In genomic region chr9:120877276-120878034, GRCh38 we compare ENCODE assay signal across 7 cellular contexts. TPM values are rescaled to one million over a fixed set of nuclear protein-coding genes. Genes with fewer than 3 reads are reported as not detected.
DNase-seq lines count a peak whose midpoint lies in the region; ATAC-seq and TF ChIP-seq lines count a peak whose summit lies in the region.

No MANE protein-coding gene starts in this region.

- WGBS in body of pancreas, 2 donors, result 3 to 36% methylated on average over 4 to 55 of the region's 63 CpGs

- H3K27ac ChIP-seq in body of pancreas (peak overlapping the region in 2 of 4 donors; percentile 15 to 49), gastrocnemius medialis (peak overlapping the region in 3 of 4 donors; percentile 42 to 87 (median 84))

- TF ChIP-seq CTCF in GM12873 (IDR thresholded peaks at IDR 0.05; ENCODE audit: insufficient read depth, low read depth, low read length, missing control alignments) (peak; percentile 20), body of pancreas (IDR thresholded peaks at IDR 0.05) (no peak), gastrocnemius medialis (IDR thresholded peaks at IDR 0.05 in 4 of 5, conservative IDR thresholded peaks at IDR 0.05 in 1 of 5) (peak in 1 of 5 experiments; percentile 11)

- peaks cover 45% of the 10 kb centered on the region for H3K36me3 Mint-ChIP-seq in T-helper 1 cell treated with Interleukin-12 subunit alpha and Interleukin-12 subunit beta and Interleukin-4 antibody, amounts not matched to agents 30 μg/mL and 1 μg/mL, for 36 hours (ENCODE audit: low read depth)

- H3K27me3 ChIP-seq in body of pancreas (no peaks in the 10 kb centered on the region), iPS-15b (ENCODE audit: control insufficient read depth, insufficient read depth, low read length) (peaks cover 3% of the 10 kb centered on the region), gastrocnemius medialis (peaks cover 0 to 9% (median 6%) of the 10 kb centered on the region in 3 donors)

- in situ Hi-C loops in gastrocnemius medialis (cut with MboI; ENCODE audit: low sequenced_read_pairs in 4 of 4), result loop anchor here in 3 of 4 donors (10.0 kb wide), 1 partner anchor 57 kb away; no protein-coding TSS in a partner anchor

- H3K4me3 Mint-ChIP-seq in T-helper 1 cell treated with Interleukin-12 subunit alpha and Interleukin-12 subunit beta and Interleukin-4 antibody, amounts not matched to agents 30 μg/mL and 1 μg/mL, for 36 hours, result peak overlapping the region; percentile 97

- DNase-seq in NCI-H1092 treated with DMSO at 0.1 percent for 48 hours (lab: John Stamatoyannopoulos, UW) (peak; percentile 75), body of pancreas (peak; percentile 42 to 63 (median 56)), gastrocnemius medialis (no peak)

- no peaks in the 10 kb centered on the region for H3K27me3 Mint-ChIP-seq in T-helper 1 cell treated with Interleukin-12 subunit alpha and Interleukin-12 subunit beta and Interleukin-4 antibody, amounts not matched to agents 30 μg/mL and 1 μg/mL, for 36 hours (ENCODE audit: low read depth)

- ATAC-seq in HG02588 (IDR thresholded peaks at IDR 0.05; ENCODE audit: unreplicated experiment) (peak; percentile 48), body of pancreas (peak; percentile 57), gastrocnemius medialis (peak in 1 of 2 donors; percentile 20)

- H3K4me3 ChIP-seq in body of pancreas (no peak overlapping the region), iPS-15b (ENCODE audit: low read depth, low read length) (peak overlapping the region; percentile 52), gastrocnemius medialis (peak overlapping the region; percentile 77 to 81 (median 79))

- no peaks in the 10 kb centered on the region for H3K9me3 ChIP-seq in body of pancreas
- no peaks in the 10 kb centered on the region for H3K9me3 ChIP-seq in iPS-15b (ENCODE audit: control insufficient read depth, insufficient read depth, low read length)
- no peaks in the 10 kb centered on the region for H3K9me3 ChIP-seq in gastrocnemius medialis

- H3K36me3 ChIP-seq in body of pancreas (replicated peaks in 1 of 2; ENCODE audit: insufficient read depth in 1 of 2, low read depth in 2 of 2) (no peaks in the 10 kb centered on the region), iPS-15b (ENCODE audit: control insufficient read depth, insufficient read depth, low read length) (no peaks in the 10 kb centered on the region), gastrocnemius medialis (no peaks in the 10 kb centered on the region)

- H3K9me3 Mint-ChIP-seq in T-helper 1 cell treated with Interleukin-12 subunit alpha and Interleukin-12 subunit beta and Interleukin-4 antibody, amounts not matched to agents 30 μg/mL and 1 μg/mL, for 36 hours, result no peaks in the 10 kb centered on the region

- H3K27ac Mint-ChIP-seq in T-helper 1 cell treated with Interleukin-12 subunit alpha and Interleukin-12 subunit beta and Interleukin-4 antibody, amounts not matched to agents 30 μg/mL and 1 μg/mL, for 36 hours, result peak overlapping the region; percentile 99

- peak overlapping the region; percentile 27 for H3K9ac ChIP-seq in iPS-15b (ENCODE audit: low read depth, low read length)

- peak in 1 of 3 donors; percentile 12 for TF ChIP-seq POLR2A in body of pancreas (IDR thresholded peaks at IDR 0.05)
- TF ChIP-seq POLR2A in gastrocnemius medialis (IDR thresholded peaks at IDR 0.05), result no peak

- H3K4me1 ChIP-seq in body of pancreas, result peaks cover 19% of the 10 kb centered on the region
- H3K4me1 ChIP-seq in iPS-15b (ENCODE audit: control insufficient read depth, insufficient read depth, low read length), result peaks cover 35% of the 10 kb centered on the region
- H3K4me1 ChIP-seq in gastrocnemius medialis, result peaks cover 6 to 9% of the 10 kb centered on the region in 2 donors

- H3K4me1 Mint-ChIP-seq in T-helper 1 cell treated with Interleukin-12 subunit alpha and Interleukin-12 subunit beta and Interleukin-4 antibody, amounts not matched to agents 30 μg/mL and 1 μg/mL, for 36 hours (ENCODE audit: low read depth), result peaks cover 62% of the 10 kb centered on the region

- intact Hi-C loops in body of pancreas (cut with DNase I) (loop anchor here (5.0 kb wide), 1 partner anchor 50 kb away; the partner anchor contains the start of gene TRAF1), gastrocnemius medialis (cut with DNase I; ENCODE audit: low total_unique reads) (loop anchor here (2.0 kb wide), 1 partner anchor 59 kb away; no protein-coding TSS in a partner anchor)

RNA-seq across cellular contexts. Expression of gene PHF19, which starts 0.5 kb away (rescaled TPM):
- total RNA-seq in body of pancreas, result 1 to 10 TPM; 5.4 to 6.9 TPM
- total RNA-seq in gastrocnemius medialis, result 10 to 100 TPM in 2 of 4 donors, 1 to 10 TPM in 2; 9.2 to 12.5 (median 10.8) TPM

RNA-seq across cellular contexts. Expression of gene PSMD5, which starts 34.7 kb away (rescaled TPM):
- 10 to 100 TPM; 20.8 to 31.0 TPM for total RNA-seq in body of pancreas
- total RNA-seq in gastrocnemius medialis, result 10 to 100 TPM in 3 of 4 donors, 1 to 10 TPM in 1; 9.3 to 35.3 (median 12.6) TPM

RNA-seq across cellular contexts. Expression of gene TRAF1, which starts 49.1 kb away (rescaled TPM):
- 1 to 10 TPM; 4.4 to 8.2 TPM for total RNA-seq in body of pancreas
- 1 to 10 TPM in 1 of 4 donors, under 1 TPM in 3; 0.42 to 1.6 (median 0.77) TPM for total RNA-seq in gastrocnemius medialis

Comparison
In these comparisons a context has a peak if more than half of its experiments do, and no peak if none do; other contexts are left out.
1. DNase-seq: peak in NCI-H1092 treated with DMSO at 0.1 percent for 48 hours (single experiment) and body of pancreas (4 of 4); none in gastrocnemius medialis (0 of 2).
2. H3K4me3 ChIP-seq: peak in iPS-15b (single experiment) and gastrocnemius medialis (4 of 4); none in body of pancreas (0 of 2).